Comparison of ENCODE assay signal across 11 cellular contexts in genomic region chr5:39024005-39024404, GRCh38.
DNase-seq lines count a peak whose midpoint lies in the region; ATAC-seq and TF ChIP-seq lines count a peak whose summit lies in the region.
"Had no signal": no experiment of that assay in that cellular context is flagged by ENCODE, and none has a peak within 500 bp of the region (broad histone marks: within the 10 kb centered on the region; RNA-seq: fewer than 3 reads in every experiment).

No MANE protein-coding gene starts in this region.

- H3K4me3 ChIP-seq in retinal pigment epithelial cell (ENCODE audit: low read length): no peak overlapping the region
- H3K4me3 ChIP-seq: Peyer's patch had no signal

- DNase-seq in NCI-H748 (lab: John Stamatoyannopoulos, UW; ENCODE audit: unreplicated experiment): peak; percentile 38
- DNase-seq in NCI-H748 treated with DMSO at 0.1 percent for 48 hours (lab: John Stamatoyannopoulos, UW): no peak
- DNase-seq in NCI-H510A treated with DMSO at 0.1 percent for 48 hours (lab: John Stamatoyannopoulos, UW): peak; percentile 64
- DNase-seq in globus pallidus (ENCODE audit: low spot score): peak; percentile 18
- DNase-seq in retinal pigment epithelial cell (ENCODE audit: low read depth): peak; percentile 43
- no peak for DNase-seq in stimulated activated CD4-positive, alpha-beta T cell treated with anti-CD3 and anti-CD28 coated beads, Interleukin-4, amount 100 ng/mL, for 24 hours
- DNase-seq in central memory CD4-positive, alpha-beta T cell: no peak
- DNase-seq: COR-L47, Peyer's patch had no signal

- no peak for ATAC-seq in GM21576 (IDR thresholded peaks at IDR 0.05; ENCODE audit: unreplicated experiment)
- ATAC-seq: left lobe of liver had no signal

- TF ChIP-seq CTCF in retinal pigment epithelial cell (conservative IDR thresholded peaks at IDR 0.05; ENCODE audit: low read depth, low read length): peak; percentile 29

Comparison
In these comparisons a context has a peak if more than half of its experiments do, and no peak if none do; other contexts are left out.
1. DNase-seq: peak in NCI-H748 (single experiment), NCI-H510A treated with DMSO at 0.1 percent for 48 hours (single experiment), globus pallidus (single experiment) and retinal pigment epithelial cell (single experiment); none in NCI-H748 treated with DMSO at 0.1 percent for 48 hours (single experiment), stimulated activated CD4-positive, alpha-beta T cell treated with anti-CD3 and anti-CD28 coated beads, Interleukin-4, amount 100 ng/mL, for 24 hours (single experiment) and central memory CD4-positive, alpha-beta T cell (single experiment).